In the genomic region with DNA sequence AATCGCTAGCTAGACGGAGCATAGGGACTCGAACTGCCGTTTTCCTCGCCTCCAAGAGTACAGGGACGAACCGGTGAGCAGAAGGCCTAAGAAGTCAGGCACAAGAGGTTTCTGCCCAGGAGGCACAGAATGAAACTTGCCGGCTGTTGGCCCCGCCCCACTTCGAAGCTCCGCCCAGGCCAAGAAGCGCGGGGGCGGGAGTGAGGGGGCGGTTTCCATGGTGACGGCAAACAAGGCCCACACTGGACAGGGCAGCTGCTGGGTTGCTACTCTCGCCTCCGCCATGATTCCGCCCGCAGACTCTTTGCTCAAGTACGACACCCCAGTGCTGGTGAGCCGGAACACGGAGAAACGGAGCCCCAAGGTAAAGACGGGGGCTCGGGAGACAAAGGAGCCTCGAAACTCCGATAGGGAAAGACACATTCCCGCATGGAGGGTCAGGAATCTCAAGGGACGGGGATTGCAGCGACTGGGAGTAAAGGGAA, we compare ENCODE assay signal across 9 cellular contexts. TPM values are rescaled to one million over a fixed set of nuclear protein-coding genes. Genes with fewer than 3 reads are reported as not detected.
DNase-seq lines count a peak whose midpoint lies in the region; ATAC-seq, FAIRE-seq and TF ChIP-seq lines count a peak whose summit lies in the region.
"Had no signal": no experiment of that assay in that cellular context is flagged by ENCODE, and none has a peak within 500 bp of the region (broad histone marks: within the 10 kb centered on the region; RNA-seq: fewer than 3 reads in every experiment).

A gene (plus strand): TSS at position 229 of the 485 bp plus-strand sequence. CDS start 55 bp downstream, at position 284.

- H3K9me2 ChIP-seq in PC-3 (replicated peaks; ENCODE audit: low read length): no peaks in the 10 kb centered on the region

- no TSS peak for BruUV-seq in PC-3 (replicated peaks; lab: Mats Ljungman, UMichigan)

- 17 to 27% (median 21%) methylated on average over 31 of the region's 31 CpGs for WGBS in small intestine, 3 donors

- TF ChIP-seq CTCF in PC-3 (conservative IDR thresholded peaks at IDR 0.05; ENCODE audit: low read depth, low read length) (no peak), kidney (IDR thresholded peaks at IDR 0.05; ENCODE audit: borderline replicate concordance, extremely low read depth, insufficient read depth) (no peak)

- H4K20me1 ChIP-seq in PC-3 (ENCODE audit: low read length): peaks cover 7% of the 10 kb centered on the region

- DNase-seq in AG08396 (ENCODE audit: low spot score) (peak; percentile 96), H7 (peak; percentile 96), PC-3 (peak; percentile 34), dedifferentiated amniotic fluid mesenchymal stem cell (ENCODE audit: extremely low spot score) (peak; percentile 87), kidney (peak; percentile 95), small intestine (peak; percentile 71)

- H3F3A ChIP-seq in PC-3 (ENCODE audit: low read length, unreplicated experiment): no peaks in the 10 kb centered on the region

- H3K9ac ChIP-seq in PC-3 (ENCODE audit: low read length): no peak within 1 kb of the TSS
- peak within 1 kb of the TSS in 1 of 2 donors; percentile 76 for H3K9ac ChIP-seq in kidney (ENCODE audit: low read length in 2 of 2)

- H3K9me3 ChIP-seq in PC-3 (ENCODE audit: low read length) (no peaks in the 10 kb centered on the region), kidney (ENCODE audit: control insufficient read depth in 1 of 2, low read length in 2 of 2) (no peaks in the 10 kb centered on the region), small intestine (ENCODE audit: control insufficient read depth, low read depth) (no peaks in the 10 kb centered on the region)

- H3K4me1 ChIP-seq in PC-3 (ENCODE audit: insufficient read depth, low read length) (peaks cover 16% of the 10 kb centered on the region), kidney (ENCODE audit: control insufficient read depth in 1 of 2, insufficient read depth in 1 of 2, low read depth in 1 of 2, low read length in 2 of 2) (peaks cover 5 to 20% of the 10 kb centered on the region in 2 donors), small intestine (ENCODE audit: control insufficient read depth in 2 of 2, insufficient read depth in 1 of 2, low read depth in 1 of 2, low read length in 1 of 2) (peaks cover 2 to 10% of the 10 kb centered on the region in 2 donors)

- H3K4me3 ChIP-seq in H7 (ENCODE audit: insufficient read depth, low read depth, low read length): peak within 1 kb of the TSS; percentile 35
- no peak within 1 kb of the TSS for H3K4me3 ChIP-seq in PC-3 (ENCODE audit: low read length)
- peak within 1 kb of the TSS; percentile 75 to 77 for H3K4me3 ChIP-seq in kidney (ENCODE audit: low read length in 2 of 2)
- no peak within 1 kb of the TSS for H3K4me3 ChIP-seq in small intestine (ENCODE audit: low read depth in 1 of 2, low read length in 2 of 2)

- H3K4me2 ChIP-seq in PC-3 (ENCODE audit: low read length): peak within 1 kb of the TSS; percentile 22; the same call in 1 of the 2 replicates

- H3K27ac ChIP-seq in PC-3 (ENCODE audit: low read length) (no peak within 1 kb of the TSS), kidney (ENCODE audit: low read depth in 2 of 2, low read length in 2 of 2) (peak within 1 kb of the TSS; percentile 20 to 53), small intestine (ENCODE audit: low read depth in 1 of 2, low read length in 1 of 2) (peak within 1 kb of the TSS in 1 of 2 donors; percentile 26)

- intact Hi-C loops in PC-3 (cut with micrococcal nuclease) (no loop called here), kidney (cut with DNase I) (no loop called here)

- FAIRE-seq in kidney (lab: Jason Lieb, UNC) (peak; percentile 52), small intestine (lab: Jason Lieb, UNC) (no peak)
- FAIRE-seq: colon had no signal

- POLR2A ChIA-PET in PC-3 (lab: Charles Lee; ENCODE audit: unreplicated experiment): interaction anchor here (0.6 kb wide), 1 partner anchor 104 kb away, joined by 3 read pairs; no protein-coding TSS in a partner anchor

- peaks cover 3% of the 10 kb centered on the region; the same call in 1 of the 2 replicates for H3K27me3 ChIP-seq in H7 (ENCODE audit: control insufficient read depth, insufficient read depth, low read length)
- H3K27me3 ChIP-seq in PC-3 (ENCODE audit: low read length): no peaks in the 10 kb centered on the region
- no peaks in the 10 kb centered on the region for H3K27me3 ChIP-seq in small intestine (ENCODE audit: control insufficient read depth in 2 of 2, insufficient read depth in 2 of 2, low read length in 2 of 2)

- peak within 1 kb of the TSS; percentile 80 for H2AFZ ChIP-seq in PC-3 (ENCODE audit: low read length)

- H3K36me3 ChIP-seq in H7 (replicated peaks; ENCODE audit: control insufficient read depth, insufficient read depth, low read length): peaks cover 3% of the 10 kb centered on the region; the same call in 1 of the 2 replicates
- peaks cover 6% of the 10 kb centered on the region for H3K36me3 ChIP-seq in PC-3 (ENCODE audit: low read depth, low read length)
- peaks cover 0 to 6% of the 10 kb centered on the region in 2 donors for H3K36me3 ChIP-seq in kidney (ENCODE audit: control insufficient read depth in 1 of 2, insufficient read depth in 2 of 2, low read length in 2 of 2)
- H3K36me3 ChIP-seq in small intestine (ENCODE audit: control insufficient read depth in 2 of 2, insufficient read depth in 2 of 2, low read length in 2 of 2): peaks cover 0 to 2% of the 10 kb centered on the region in 2 donors

- peaks cover 24% of the 10 kb centered on the region for H3K79me2 ChIP-seq in PC-3 (ENCODE audit: low read length)

- CTCF ChIA-PET in PC-3 (lab: Charles Lee): no interaction called here

- peak; percentile 42 for ATAC-seq in PC-3
- no peak for ATAC-seq in GM18519 (IDR thresholded peaks at IDR 0.05; ENCODE audit: low FRiP score, unreplicated experiment)
- no peak for ATAC-seq in HG03460 (IDR thresholded peaks at IDR 0.05; ENCODE audit: unreplicated experiment)

RNA-seq across cellular contexts. Expression of the gene that starts here (rescaled TPM):
- total RNA-seq in H7 (2014; rRNA removed; shearing (Covaris generic)): 3.3 and 4.0 TPM in 2 replicates
- total RNA-seq in PC-3 (2014; rRNA removed) (not detected in 2 replicates), kidney (34.8 TPM)
- polyA plus RNA-seq in kidney (ENCODE audit: insufficient read depth, low read depth, low replicate concordance) (46.4 TPM), small intestine (1 to 10 TPM; 1.6 to 5.7 (median 2.0) TPM)

Comparison
In these comparisons a context has a peak if more than half of its experiments do, and no peak if none do; other contexts are left out.
1. Peak in DNase-seq, ATAC-seq and H3K4me2 ChIP-seq in PC-3; RNA of the gene not detected or under 1 TPM.
2. DNase-seq: peak in every context shown above with its lines; median percentile 96 in AG08396; 96 in H7; 95 in kidney; 87 in dedifferentiated amniotic fluid mesenchymal stem cell; 71 in small intestine; 34 in PC-3.
3. H3K4me3 ChIP-seq: peak in H7 (single experiment) and kidney (2 of 2); none in PC-3 (single experiment) and small intestine (0 of 2).